ENCODE assay signal across 22 cellular contexts in the genomic region with DNA sequence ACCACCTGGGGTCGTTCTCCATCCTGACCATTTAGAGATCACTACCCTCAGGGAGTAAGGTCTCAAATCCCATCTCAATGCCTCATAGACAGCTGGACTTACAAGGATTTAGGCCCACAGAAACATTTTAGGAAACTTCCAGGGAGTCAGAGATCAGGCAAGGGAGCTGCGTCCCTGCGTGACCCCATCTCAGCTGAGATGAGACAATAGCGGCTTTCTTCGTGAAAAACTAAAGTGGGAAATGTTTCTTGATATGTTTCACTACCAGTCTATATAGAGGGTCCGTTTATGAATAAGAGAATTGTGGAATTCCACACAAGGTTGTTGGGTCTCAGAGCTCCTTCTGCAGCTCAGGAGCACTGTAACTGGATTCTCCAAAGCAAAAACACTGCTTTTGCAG.
"Had no signal": no experiment of that assay in that cellular context is flagged by ENCODE, and none has a peak within 500 bp of the region (broad histone marks: within the 10 kb centered on the region; RNA-seq: fewer than 3 reads in every experiment).

No MANE protein-coding gene starts in this region.

- FAIRE-seq: frontal cortex had no signal

- H3K4me2 ChIP-seq: smooth muscle cell had no signal

- H3K27me3 ChIP-seq: cardiac muscle cell, left lung, sigmoid colon had no signal

- H3K36me3 ChIP-seq: cardiac muscle cell, left lung, sigmoid colon had no signal

- H3K27ac ChIP-seq: cardiac muscle cell, left lung had no signal

- ATAC-seq: activated CD8-positive, alpha-beta memory T cell treated with anti-CD3 and anti-CD28 coated beads, Interleukin-2, amount 10 ng/mL, durations not matched to agents 7 days and 5 days; activated CD8-positive, alpha-beta T cell treated with anti-CD3 and anti-CD28 coated beads for 36 hours; activated naive CD8-positive, alpha-beta T cell treated with anti-CD3 and anti-CD28 coated beads, Interleukin-2, amount 50 U/mL, for 24 hours; esophagus mucosa; left lung; naive thymus-derived CD8-positive, alpha-beta T cell; stimulated activated naive CD8-positive, alpha-beta T cell treated with anti-CD3 and anti-CD28 coated beads, Interleukin-15, Interleukin-2, amounts not matched to agents 100 U/mL and 50 U/mL, for 24 hours; T-helper 17 cell had no signal

- H3K4me1 ChIP-seq: left lung had no signal

- H3K9me3 ChIP-seq: left lung, sigmoid colon had no signal

- DNase-seq: activated CD4-positive, alpha-beta T cell treated with anti-CD3 and anti-CD28 coated beads, Interleukin-2, amount 10 ng/mL, durations not matched to agents 24 days and 14 days; activated CD8-positive, alpha-beta memory T cell treated with anti-CD3 and anti-CD28 coated beads, Interleukin-2, amount 10 ng/mL, durations not matched to agents 7 days and 5 days; activated CD8-positive, alpha-beta T cell treated with anti-CD3 and anti-CD28 coated beads for 36 hours; activated gamma-delta T cell; activated naive CD4-positive, alpha-beta T cell treated with anti-CD3 and anti-CD28 coated beads, Interleukin-2, amount 50 U/mL, for 16 hours; activated naive CD8-positive, alpha-beta T cell treated with anti-CD3 and anti-CD28 coated beads, Interleukin-2, amount 50 U/mL, for 24 hours; activated T-cell treated with anti-CD3 and anti-CD28 coated beads for 4 hours; effector memory CD4-positive, alpha-beta T cell; glutamatergic neuron; hippocampal formation; kidney glomerular epithelial cell; left lung; naive thymus-derived CD8-positive, alpha-beta T cell; sigmoid colon; stimulated activated CD4-positive, alpha-beta T cell treated with anti-CD3 and anti-CD28 coated beads, Interleukin-2, amount 100 ng/mL, for 48 hours; stimulated activated naive CD8-positive, alpha-beta T cell treated with anti-CD3 and anti-CD28 coated beads, Interleukin-15, Interleukin-2, amounts not matched to agents 100 U/mL and 50 U/mL, for 24 hours; T-helper 17 cell had no signal

- H3K4me3 ChIP-seq: cardiac muscle cell, left lung, lung, sigmoid colon, smooth muscle cell had no signal
